In genomic region chr10:102645388-102645740, GRCh38 we compare ENCODE assay signal across 1 cellular context.
A peak's percentile ranks its signal among the peaks of the same experiment; 100 is the strongest.
TF ChIP-seq lines count a peak whose summit lies in the region.

No MANE protein-coding gene starts in this region.

TF ChIP-seq in HEK293, 187 proteins besides CTCF, POLR2A, EP300 and RAD21 (continued from another document and continues in another):
- no peak for TF ChIP-seq ZBTB11 (tag by site-specific recombination; conservative IDR thresholded peaks at IDR 0.05; ENCODE audit: low read depth)
- TF ChIP-seq GLIS1 (tag by site-specific recombination; IDR thresholded peaks at IDR 0.05): no peak
- no peak for TF ChIP-seq ZNF600 (tag by site-specific recombination; IDR thresholded peaks at IDR 0.05)
- TF ChIP-seq PRDM1 (tag by site-specific recombination; IDR thresholded peaks at IDR 0.05): no peak
- TF ChIP-seq ZNF266 (tag by site-specific recombination; IDR thresholded peaks at IDR 0.05; ENCODE audit: low read depth): no peak
- no peak for TF ChIP-seq ZNF629 (tag by site-specific recombination; IDR thresholded peaks at IDR 0.05)
- no peak for TF ChIP-seq ZFP69B (tag by site-specific recombination; IDR thresholded peaks at IDR 0.05)
- TF ChIP-seq KLF1 (tag by site-specific recombination; IDR thresholded peaks at IDR 0.05): no peak
- TF ChIP-seq SCRT2 (tag by site-specific recombination; IDR thresholded peaks at IDR 0.05): no peak
- TF ChIP-seq OSR2 (tag by site-specific recombination; IDR thresholded peaks at IDR 0.05): no peak
- TF ChIP-seq ZNF701 (tag by site-specific recombination; IDR thresholded peaks at IDR 0.05): no peak
- TF ChIP-seq AEBP2 (tag by site-specific recombination; IDR thresholded peaks at IDR 0.05; ENCODE audit: borderline replicate concordance): no peak
- no peak for TF ChIP-seq ZNF202 (tag by site-specific recombination; IDR thresholded peaks at IDR 0.05; ENCODE audit: borderline replicate concordance)
- no peak for TF ChIP-seq ZNF138 (tag by site-specific recombination; IDR thresholded peaks at IDR 0.05; ENCODE audit: borderline replicate concordance)
- no peak for TF ChIP-seq PRDM2 (tag by site-specific recombination; IDR thresholded peaks at IDR 0.05; ENCODE audit: borderline replicate concordance)
- TF ChIP-seq ZNF785 (tag by site-specific recombination; IDR thresholded peaks at IDR 0.05): no peak
- TF ChIP-seq ZNF624 (tag by site-specific recombination; IDR thresholded peaks at IDR 0.05): no peak
- no peak for TF ChIP-seq ZSCAN18 (tag by site-specific recombination; IDR thresholded peaks at IDR 0.05)
- no peak for TF ChIP-seq ZNF133 (tag by site-specific recombination; IDR thresholded peaks at IDR 0.05)
- TF ChIP-seq PRDM10 (tag by site-specific recombination; IDR thresholded peaks at IDR 0.05): peak; percentile 50
- TF ChIP-seq GLI2 (tag by site-specific recombination; IDR thresholded peaks at IDR 0.05; ENCODE audit: borderline replicate concordance, low read depth): no peak
- no peak for TF ChIP-seq ZSCAN4 (tag by site-specific recombination; IDR thresholded peaks at IDR 0.05)
- no peak for TF ChIP-seq MEIS1 (CRISPR knock-in tag; IDR thresholded peaks at IDR 0.05; ENCODE audit: borderline replicate concordance)
- TF ChIP-seq ZNF571 (tag by site-specific recombination; IDR thresholded peaks at IDR 0.05): no peak
- TF ChIP-seq ZNF549 (tag by site-specific recombination; IDR thresholded peaks at IDR 0.05): no peak
- TF ChIP-seq ZNF76 (tag by site-specific recombination; IDR thresholded peaks at IDR 0.05; ENCODE audit: borderline replicate concordance, low read depth): peak; percentile 82
- no peak for TF ChIP-seq ELK4 (IDR thresholded peaks at IDR 0.05; ENCODE audit: borderline replicate concordance, low read depth, low read length)
- no peak for TF ChIP-seq ZNF639 (tag by site-specific recombination; IDR thresholded peaks at IDR 0.05)
- no peak for TF ChIP-seq ZNF148 (tag by site-specific recombination; IDR thresholded peaks at IDR 0.05; ENCODE audit: borderline replicate concordance)
- peak; percentile 35; the same call in 1 of the 2 replicates for TF ChIP-seq ZBTB17 (tag by site-specific recombination; IDR thresholded peaks at IDR 0.05)
- TF ChIP-seq PBX3 (CRISPR knock-in tag; IDR thresholded peaks at IDR 0.05): no peak
